8 cellular contexts compared by ENCODE assay signal in the genomic region with DNA sequence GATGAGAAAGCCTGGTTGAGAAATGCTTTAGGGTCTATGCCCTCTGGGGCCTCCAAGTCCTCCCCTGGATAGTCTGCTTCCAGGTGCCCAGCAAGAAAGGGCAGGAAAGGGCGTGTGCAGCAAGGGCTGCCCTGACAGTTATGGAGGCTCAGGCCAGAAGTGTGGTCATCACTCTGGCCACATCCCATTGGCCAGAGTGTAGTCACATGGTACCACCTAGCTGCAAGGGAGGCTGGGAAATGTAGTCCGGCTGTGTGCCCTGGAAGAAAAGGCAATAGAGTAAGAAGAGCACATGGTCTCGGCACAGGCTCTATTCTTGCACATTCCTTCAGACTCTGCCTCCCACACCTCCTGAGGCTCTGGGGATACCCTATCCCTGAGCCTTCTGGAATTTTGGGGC. TPM values are rescaled to one million over a fixed set of nuclear protein-coding genes. Genes with fewer than 3 reads are reported as not detected.
DNase-seq lines count a peak whose midpoint lies in the region; ATAC-seq and TF ChIP-seq lines count a peak whose summit lies in the region.

No MANE protein-coding gene starts in this region.

- H3K4me3 ChIP-seq in fibroblast of the aortic adventitia (ENCODE audit: low read depth, low read length) = no peak overlapping the region

- peak; percentile 24 for ATAC-seq in GM21723 (IDR thresholded peaks at IDR 0.05; ENCODE audit: unreplicated experiment)
- no peak for ATAC-seq in GM21390 (IDR thresholded peaks at IDR 0.05; ENCODE audit: unreplicated experiment)
- no peak for ATAC-seq in HG02759 (IDR thresholded peaks at IDR 0.05; ENCODE audit: unreplicated experiment)

- no peak for TF ChIP-seq CTCF in fibroblast of the aortic adventitia (IDR thresholded peaks at IDR 0.05; ENCODE audit: insufficient read depth, low read length)

- DNase-seq in EL (peak; percentile 55), RPMI8226 (peak; percentile 56), fibroblast of the aortic adventitia (ENCODE audit: low read depth) (peak; percentile 28), GM19238 (ENCODE audit: insufficient read length, low spot score) (no peak)
- no peak for DNase-seq in NK-92 treated with Interleukin-12 subunit alpha and Interleukin-12 subunit beta, amount 100 ng/mL, for 24 hours (lab: John Stamatoyannopoulos, UW)

RNA-seq across cellular contexts. Expression of a gene that starts 35.7 kb away (rescaled TPM):
- 41.4 and 129 TPM in 2 replicates for total RNA-seq in fibroblast of the aortic adventitia (ENCODE audit: low replicate concordance)

Comparison
In these comparisons a context has a peak if more than half of its experiments do, and no peak if none do; other contexts are left out.
1. DNase-seq: peak in EL (single experiment), RPMI8226 (single experiment) and fibroblast of the aortic adventitia (single experiment); none in NK-92 treated with Interleukin-12 subunit alpha and Interleukin-12 subunit beta, amount 100 ng/mL, for 24 hours (single experiment) and GM19238 (single experiment).